In the genomic region with DNA sequence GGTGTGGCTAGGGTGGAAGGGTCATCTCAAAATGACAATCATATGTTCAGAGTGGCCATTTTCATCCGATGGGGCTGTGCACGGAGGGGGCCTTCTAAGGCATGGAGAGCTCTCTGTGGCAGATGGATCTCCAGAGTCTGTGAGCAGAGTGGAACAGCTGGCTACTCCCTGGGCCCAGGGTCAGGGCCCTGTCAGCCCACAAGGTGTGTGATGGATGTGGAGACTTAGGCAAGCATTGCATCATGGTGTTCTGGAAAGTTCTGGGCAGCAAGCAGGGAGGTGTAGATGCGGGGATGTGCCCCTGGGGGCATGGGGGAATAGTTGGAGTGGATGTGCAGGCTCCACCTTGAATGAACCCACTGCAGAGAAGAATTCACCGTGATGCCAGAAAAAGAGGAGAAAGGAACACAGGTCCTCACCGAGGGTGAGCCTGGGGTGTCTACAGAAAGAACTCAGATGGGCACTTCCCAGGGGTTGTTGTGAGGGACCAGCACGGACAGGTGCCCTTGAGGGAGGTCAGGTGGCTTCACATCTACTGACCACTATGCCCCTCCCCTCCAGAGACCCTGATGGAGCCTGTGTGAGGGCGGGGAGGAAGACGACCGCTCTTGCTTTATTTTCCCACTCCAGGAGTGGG, we compare ENCODE assay signal across 29 cellular contexts. TPM values are rescaled to one million over a fixed set of nuclear protein-coding genes. Genes with fewer than 3 reads are reported as not detected.
DNase-seq lines count a peak whose midpoint lies in the region; ATAC-seq, FAIRE-seq and TF ChIP-seq lines count a peak whose summit lies in the region.
"Had no signal": no experiment of that assay in that cellular context is flagged by ENCODE, and none has a peak within 500 bp of the region (broad histone marks: within the 10 kb centered on the region; RNA-seq: fewer than 3 reads in every experiment).

No MANE protein-coding gene starts in this region.

- no peaks in the 10 kb centered on the region for H4K20me1 ChIP-seq in K562 (replicated peaks; ENCODE audit: control insufficient read depth, insufficient read depth, low read length)

- peaks cover 29% of the 10 kb centered on the region for H3K27me3 Mint-ChIP-seq in activated T-cell treated with anti-CD3 and anti-CD28 coated beads, Interleukin-2, amount 50 U/mL, for 24 hours
- peaks cover 24% of the 10 kb centered on the region for H3K27me3 Mint-ChIP-seq in activated CD4-positive, alpha-beta T cell treated with anti-CD3 and anti-CD28 coated beads, Interleukin-2, amount 10 ng/mL, durations not matched to agents 7 days and 5 days

- no peaks in the 10 kb centered on the region for H3K79me2 ChIP-seq in K562 (ENCODE audit: control insufficient read depth, insufficient read depth, low read length)
- H3K79me2 ChIP-seq: hepatocyte had no signal

- H3K27ac ChIP-seq in K562 (ENCODE audit: extremely low read depth, low read depth, low read length) = no peak overlapping the region
- H3K27ac ChIP-seq: body of pancreas, epithelial cell of prostate, GM23248, hepatocyte, neural progenitor cell, Peyer's patch had no signal

- no peak overlapping the region for H3K27ac Mint-ChIP-seq in activated T-cell treated with anti-CD3 and anti-CD28 coated beads, Interleukin-2, amount 50 U/mL, for 24 hours
- H3K27ac Mint-ChIP-seq in activated CD4-positive, alpha-beta T cell treated with anti-CD3 and anti-CD28 coated beads, Interleukin-2, amount 10 ng/mL, durations not matched to agents 7 days and 5 days = no peak overlapping the region
- H3K27ac Mint-ChIP-seq: activated CD8-positive, alpha-beta T cell treated with anti-CD3 and anti-CD28 coated beads for 36 hours; CD4-positive, CD25-positive, alpha-beta regulatory T cell; memory B cell; neural progenitor cell had no signal

- WGBS in K562 (ENCODE audit: insufficient coverage, low coverage, missing lambda C conversion rate) = 55% methylated on average over 5 of the region's 9 CpGs

- no peaks in the 10 kb centered on the region for H3K9me1 ChIP-seq in K562 (ENCODE audit: control insufficient read depth, insufficient read depth, low read length)

- TF ChIP-seq POLR2A in K562 (conservative IDR thresholded peaks at IDR 0.05) = no peak

- TF ChIP-seq EP300 in K562 (IDR thresholded peaks at IDR 0.05; ENCODE audit: low read length) = no peak

- peak; percentile 8 for DNase-seq in activated T-cell treated with anti-CD3 and anti-CD28 coated beads, Interleukin-2, amount 50 U/mL, for 24 hours
- DNase-seq in activated T-cell treated with anti-CD3 and anti-CD28 coated beads, Interleukin-2, amount 50 U/mL, for 48 hours = no peak
- DNase-seq in K562 (ENCODE audit: extremely low read depth in 1 of 4, low spot score in 3 of 4) (no peak), omental fat pad (ENCODE audit: low spot score) (no peak), ureter (ENCODE audit: low spot score) (peak; percentile 36)
- DNase-seq in activated CD4-positive, alpha-beta T cell treated with anti-CD3 and anti-CD28 coated beads, Interleukin-2, amount 10 ng/mL, durations not matched to agents 7 days and 5 days = no peak
- DNase-seq: activated CD8-positive, alpha-beta T cell treated with anti-CD3 and anti-CD28 coated beads for 36 hours; AML-193; CD4-positive, CD25-positive, alpha-beta regulatory T cell; DMS79 treated with DMSO at 0.1 percent for 48 hours; effector CD4-positive, alpha-beta T cell; GF-D8; GM23248; NCI-H1048; NCI-H748 treated with DMSO at 0.1 percent for 48 hours; SHP77 treated with DMSO at 0.1 percent for 48 hours; stimulated activated CD4-positive, alpha-beta T cell treated with anti-CD3 and anti-CD28 coated beads, Interleukin-4, amount 100 ng/mL, for 24 hours; trophoblast cell had no signal

- no TSS peak for BruUV-seq in K562 (replicated peaks; lab: Mats Ljungman, UMichigan)

- ATAC-seq in K562 = no peak
- peak; percentile 21 for ATAC-seq in omental fat pad (ENCODE audit: low FRiP score)
- no peak for ATAC-seq in GM21526 (IDR thresholded peaks at IDR 0.05; ENCODE audit: low FRiP score, unreplicated experiment)
- ATAC-seq in GM18517 (IDR thresholded peaks at IDR 0.05; ENCODE audit: unreplicated experiment) = no peak
- ATAC-seq: activated CD8-positive, alpha-beta T cell treated with anti-CD3 and anti-CD28 coated beads for 36 hours; body of pancreas had no signal

- no peak overlapping the region for H3K4me2 ChIP-seq in K562 (ENCODE audit: insufficient read depth, low read length)
- H3K4me2 ChIP-seq: hepatocyte, neural progenitor cell had no signal

- in situ Hi-C loops in K562 (cut with MboI) = no loop called here

- POLR2A ChIA-PET in K562 (lab: Yijun Ruan, JAX) = interaction anchor here (0.7 to 2.0 kb wide), 3 partner anchors 10 to 60 kb away, joined by 3 to 6 read pairs (median 4); no protein-coding TSS in a partner anchor
- POLR2A ChIA-PET in activated CD4-positive, alpha-beta T cell treated with anti-CD3 and anti-CD28 coated beads, Interleukin-2, amount 10 ng/mL, durations not matched to agents 7 days and 5 days (lab: Charles Lee) = no interaction called here

- TF ChIP-seq CTCF in K562 (IDR thresholded peaks at IDR 0.05 in 2 of 3, conservative IDR thresholded peaks at IDR 0.05 in 1 of 3; ENCODE audit: insufficient read depth in 2 of 3, low read depth in 1 of 3, low read length in 3 of 3) (no peak), omental fat pad (IDR thresholded peaks at IDR 0.05) (no peak)

- H3K4me3 ChIP-seq in K562 = no peak overlapping the region
- H3K4me3 ChIP-seq: body of pancreas, GM23248, hepatocyte, neural progenitor cell, Peyer's patch, prostate gland had no signal

- no peaks in the 10 kb centered on the region for H3K9me3 Mint-ChIP-seq in activated T-cell treated with anti-CD3 and anti-CD28 coated beads, Interleukin-2, amount 50 U/mL, for 24 hours
- H3K9me3 Mint-ChIP-seq in activated CD4-positive, alpha-beta T cell treated with anti-CD3 and anti-CD28 coated beads, Interleukin-2, amount 10 ng/mL, durations not matched to agents 7 days and 5 days = no peaks in the 10 kb centered on the region
- H3K9me3 Mint-ChIP-seq: activated CD8-positive, alpha-beta T cell treated with anti-CD3 and anti-CD28 coated beads for 36 hours; memory B cell; neural progenitor cell had no signal

- H3K27me3 ChIP-seq in K562 (ENCODE audit: control insufficient read depth in 2 of 2, insufficient read depth in 2 of 2, low read length in 2 of 2) = no peaks in the 10 kb centered on the region
- H3K27me3 ChIP-seq: body of pancreas, hepatocyte, Peyer's patch had no signal

- intact Hi-C loops in K562 (cut with micrococcal nuclease) = no loop called here

- peaks cover 1% of the 10 kb centered on the region for H3K4me1 Mint-ChIP-seq in activated T-cell treated with anti-CD3 and anti-CD28 coated beads, Interleukin-2, amount 50 U/mL, for 24 hours (ENCODE audit: low read depth)
- H3K4me1 Mint-ChIP-seq in activated CD4-positive, alpha-beta T cell treated with anti-CD3 and anti-CD28 coated beads, Interleukin-2, amount 10 ng/mL, durations not matched to agents 7 days and 5 days = peaks cover 1% of the 10 kb centered on the region

- no peak overlapping the region for H2AFZ ChIP-seq in K562 (ENCODE audit: low read depth, low read length)
- H2AFZ ChIP-seq: GM23248, hepatocyte, neural progenitor cell had no signal

- FAIRE-seq in K562 (lab: Jason Lieb, UNC) = no peak

- TF ChIP-seq RAD21 in K562 (CRISPR knock-in tag; conservative IDR thresholded peaks at IDR 0.05 in 1 of 2, IDR thresholded peaks at IDR 0.05 in 1 of 2) = no peak

- H3K36me3 Mint-ChIP-seq in activated T-cell treated with anti-CD3 and anti-CD28 coated beads, Interleukin-2, amount 50 U/mL, for 24 hours (ENCODE audit: low read depth) = no peaks in the 10 kb centered on the region
- H3K36me3 Mint-ChIP-seq in activated CD4-positive, alpha-beta T cell treated with anti-CD3 and anti-CD28 coated beads, Interleukin-2, amount 10 ng/mL, durations not matched to agents 7 days and 5 days (ENCODE audit: low read depth) = no peaks in the 10 kb centered on the region
- H3K36me3 Mint-ChIP-seq: CD4-positive, CD25-positive, alpha-beta regulatory T cell; memory B cell; neural progenitor cell had no signal

- H3K36me3 ChIP-seq in K562 (ENCODE audit: control insufficient read depth, insufficient read depth, low read length) = no peaks in the 10 kb centered on the region
- H3K36me3 ChIP-seq: neural progenitor cell, Peyer's patch, prostate gland had no signal

- peaks cover 5 to 11% of the 10 kb centered on the region in 2 experiments; a peak in 4 of 5 replicates for H3K4me1 ChIP-seq in K562 (replicated peaks in 1 of 2; ENCODE audit: control insufficient read depth in 2 of 2, insufficient read depth in 2 of 2, low read length in 2 of 2)

- CTCF ChIA-PET in K562 (lab: Yijun Ruan, JAX; ENCODE audit: low intra/inter-chr PET ratio) = no interaction called here
- CTCF ChIA-PET in activated CD4-positive, alpha-beta T cell treated with anti-CD3 and anti-CD28 coated beads, Interleukin-2, amount 10 ng/mL, durations not matched to agents 7 days and 5 days (lab: Charles Lee) = no interaction called here

- H3K9me3 ChIP-seq in K562 (replicated peaks; ENCODE audit: control insufficient read depth, insufficient read depth, low read depth, low read length) = no peaks in the 10 kb centered on the region
- H3K9me3 ChIP-seq: body of pancreas, Peyer's patch, prostate gland had no signal

- no peak overlapping the region for H3K4me3 Mint-ChIP-seq in activated T-cell treated with anti-CD3 and anti-CD28 coated beads, Interleukin-2, amount 50 U/mL, for 24 hours
- no peak overlapping the region for H3K4me3 Mint-ChIP-seq in activated CD4-positive, alpha-beta T cell treated with anti-CD3 and anti-CD28 coated beads, Interleukin-2, amount 10 ng/mL, durations not matched to agents 7 days and 5 days
- H3K4me3 Mint-ChIP-seq: activated CD8-positive, alpha-beta T cell treated with anti-CD3 and anti-CD28 coated beads for 36 hours; CD4-positive, CD25-positive, alpha-beta regulatory T cell; memory B cell; neural progenitor cell had no signal

- H3K9ac ChIP-seq in K562 (ENCODE audit: insufficient read depth in 1 of 2, low read depth in 2 of 2, low read length in 2 of 2) = no peak overlapping the region; a peak in 1 of 4 replicates
- H3K9ac ChIP-seq: GM23248, neural progenitor cell had no signal

RNA-seq across cellular contexts. Expression of a gene that starts 51.1 kb away (rescaled TPM):
- not detected in 2 replicates for total RNA-seq in K562 (2011; cell fraction: chromatin; rRNA removed; ENCODE audit: low replicate concordance)
- not detected in 2 replicates for total RNA-seq in K562 (2011; cell fraction: nucleolus; rRNA removed)
- not detected in 2 replicates for total RNA-seq in K562 (2011; cell fraction: nucleoplasm; rRNA removed)
- not detected in 2 replicates for total RNA-seq in K562 (2014; rRNA removed)
- total RNA-seq in K562 (2014; rRNA removed; fragmentation: Illumina TruSeq; extraction: Trizol) = not detected in 2 replicates
- not detected in 2 replicates for total RNA-seq in K562 (2015; rRNA removed; fragmentation: Illumina TruSeq; extraction: Trizol)
- 0.20 TPM in 1 of 2 replicates, not detected in the other for total RNA-seq in K562 (2021)
- not detected in 2 replicates for polyA plus RNA-seq in K562 (2011; rRNA removed)
- polyA plus RNA-seq in K562 (2011; cell fraction: cytosol; rRNA removed) = not detected in 2 replicates
- polyA plus RNA-seq in K562 (2011; cell fraction: nucleus; rRNA removed) = not detected in 2 replicates
- not detected in 2 replicates for polyA plus RNA-seq in K562 (2012)
- polyA plus RNA-seq in K562 (2014; fragmentation: Illumina TruSeq; extraction: Trizol) = not detected in 2 replicates
- not detected for polyA plus RNA-seq in K562 (2014; fragmentation: Nextera tagmentation; extraction: Ambion mirVana)
- not detected in 2 replicates for polyA plus RNA-seq in K562 (2014; rRNA removed)
- not detected in 2 replicates for polyA minus RNA-seq in K562 (2011; rRNA and poly(A)+ RNA removed)
- polyA minus RNA-seq in K562 (2011; cell fraction: cytosol; rRNA and poly(A)+ RNA removed) = not detected in 2 replicates
- not detected in 2 replicates for polyA minus RNA-seq in K562 (2011; cell fraction: nucleus; rRNA and poly(A)+ RNA removed)
- total RNA-seq in omental fat pad = under 1 TPM in 2 of 4 donors, not detected in 2; 0.28 to 0.96 TPM
- total RNA-seq in ureter = 3.2 TPM
- total RNA-seq in activated CD4-positive, alpha-beta T cell treated with anti-CD3 and anti-CD28 coated beads, Interleukin-2, amount 10 ng/mL, durations not matched to agents 7 days and 5 days = not detected
- total RNA-seq: activated CD8-positive, alpha-beta T cell treated with anti-CD3 and anti-CD28 coated beads for 36 hours; body of pancreas; CD4-positive, CD25-positive, alpha-beta regulatory T cell; chondrocyte; GM23248; Peyer's patch; T-helper 2 cell treated with Interferon-gamma antibody and Interleukin-4, amounts not matched to agents 100 ng/mL and 5 ng/mL, for 36 hours had no signal
- polyA plus RNA-seq: CD4-positive, CD25-positive, alpha-beta regulatory T cell; GM23248 had no signal

Comparison
In these comparisons a context has a peak if more than half of its experiments do, and no peak if none do; other contexts are left out.
1. DNase-seq: peak in activated T-cell treated with anti-CD3 and anti-CD28 coated beads, Interleukin-2, amount 50 U/mL, for 24 hours (single experiment) and ureter (single experiment); none in activated T-cell treated with anti-CD3 and anti-CD28 coated beads, Interleukin-2, amount 50 U/mL, for 48 hours (0 of 2), K562 (0 of 4), omental fat pad (single experiment) and activated CD4-positive, alpha-beta T cell treated with anti-CD3 and anti-CD28 coated beads, Interleukin-2, amount 10 ng/mL, durations not matched to agents 7 days and 5 days (single experiment).